Comparison of ENCODE assay signal across 31 cellular contexts in genomic region chr3:43515970-43516369, GRCh38.
"Had no signal": no experiment of that assay in that cellular context is flagged by ENCODE, and none has a peak within 500 bp of the region (broad histone marks: within the 10 kb centered on the region; RNA-seq: fewer than 3 reads in every experiment).

No MANE protein-coding gene starts in this region.

- H3K4me1 ChIP-seq: heart right ventricle, left lung, lower lobe of right lung, prostate gland, sigmoid colon, tibial nerve, uterus had no signal

- H3K27ac ChIP-seq: heart right ventricle, left lung, lower lobe of right lung, pancreas, prostate gland, sigmoid colon, tibial nerve, uterus had no signal

- H3K4me1 Mint-ChIP-seq: naive thymus-derived CD8-positive, alpha-beta T cell; nephron; neural crest cell; stimulated activated memory B cell treated with anti-CD40 and anti-IgM and Interleukin-4, amounts not matched to agents 10 μg/mL and 1 μg/mL and 100 μg/mL, for 72 hours had no signal

- H3K4me3 Mint-ChIP-seq: nephron; neural crest cell; stimulated activated memory B cell treated with anti-CD40 and anti-IgM and Interleukin-4, amounts not matched to agents 10 μg/mL and 1 μg/mL and 100 μg/mL, for 72 hours; stimulated activated naive CD8-positive, alpha-beta T cell treated with anti-CD3 and anti-CD28 coated beads, Interleukin-15, amount 100 ng/mL, for 72 hours; type B pancreatic cell had no signal

- FAIRE-seq: keratinocyte, pancreas had no signal

- H3K36me3 ChIP-seq: left lung, lower lobe of right lung, pancreas, prostate gland, sigmoid colon had no signal

- H3K27ac Mint-ChIP-seq: naive thymus-derived CD8-positive, alpha-beta T cell; nephron; stimulated activated memory B cell treated with anti-CD40 and anti-IgM and Interleukin-4, amounts not matched to agents 10 μg/mL and 1 μg/mL and 100 μg/mL, for 72 hours; type B pancreatic cell had no signal

- DNase-seq: heart right ventricle; hippocampal formation; kidney glomerular epithelial cell; left colon; left lung; lower lobe of right lung; mammary epithelial cell; mesenchymal stem cell; naive thymus-derived CD8-positive, alpha-beta T cell; nucleus accumbens; pancreas; posterior cingulate gyrus; retina; right cardiac atrium; sigmoid colon; stimulated activated CD4-positive, alpha-beta T cell treated with anti-CD3 and anti-CD28 coated beads, Interleukin-12 subunit alpha, Interleukin-12 subunit beta, amount 100 ng/mL, for 4 hours; stimulated activated CD4-positive, alpha-beta T cell treated with anti-CD3 and anti-CD28 coated beads, Interleukin-15, amount 100 ng/mL, for 24 hours; stimulated activated CD4-positive, alpha-beta T cell treated with anti-CD3 and anti-CD28 coated beads, Interleukin-2, amount 100 ng/mL, for 24 hours; stimulated activated CD4-positive, alpha-beta T cell treated with anti-CD3 and anti-CD28 coated beads, Interleukin-4, amount 100 ng/mL, for 24 hours; stimulated activated naive CD4-positive, alpha-beta T cell treated with Interleukin-2 at 50 U/mL for 16 hours; stimulated activated naive CD8-positive, alpha-beta T cell treated with anti-CD3 and anti-CD28 coated beads, Interleukin-15, amount 100 ng/mL, for 72 hours; substantia nigra; uterus had no signal

- H3K27me3 ChIP-seq: heart right ventricle, left lung, pancreas, sigmoid colon, tibial nerve, uterus had no signal

- H3K9me3 ChIP-seq: pancreas, prostate gland, uterus had no signal

- ATAC-seq: heart right ventricle; left colon; left lung; lower lobe of right lung; naive thymus-derived CD8-positive, alpha-beta T cell; stimulated activated memory B cell treated with anti-CD40 and anti-IgM and Interleukin-4, amounts not matched to agents 10 μg/mL and 1 μg/mL and 100 μg/mL, for 72 hours had no signal

- H3K4me3 ChIP-seq: heart right ventricle, left lung, lower lobe of right lung, pancreas, prostate gland, sigmoid colon, smooth muscle cell, tibial nerve, uterus had no signal

- H3K4me2 ChIP-seq: smooth muscle cell had no signal
